In the genomic region with DNA sequence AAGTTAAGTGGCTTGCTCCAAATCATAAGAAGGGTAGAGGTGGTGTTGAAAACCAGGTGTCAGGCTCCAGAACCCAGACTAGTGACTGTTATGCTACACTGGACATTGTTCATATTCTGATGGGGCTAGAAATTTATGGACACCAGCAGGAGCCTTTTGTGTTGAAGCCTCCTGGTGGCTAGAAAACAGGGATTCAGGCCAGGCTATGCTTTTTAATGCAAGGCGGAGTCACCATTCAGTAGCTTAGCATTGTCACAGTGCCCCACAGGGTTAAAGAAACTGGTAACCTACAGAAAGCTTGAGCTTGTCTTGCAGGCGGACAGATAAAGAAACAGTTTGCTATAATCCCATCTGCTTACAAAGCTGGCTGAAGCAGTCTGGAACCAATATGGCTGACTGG, we compare ENCODE assay signal across 19 cellular contexts. TPM values are rescaled to one million over a fixed set of nuclear protein-coding genes. Genes with fewer than 3 reads are reported as not detected.
DNase-seq lines count a peak whose midpoint lies in the region; ATAC-seq and TF ChIP-seq lines count a peak whose summit lies in the region.
"Had no signal": no experiment of that assay in that cellular context is flagged by ENCODE, and none has a peak within 500 bp of the region (broad histone marks: within the 10 kb centered on the region; RNA-seq: fewer than 3 reads in every experiment).

No MANE protein-coding gene starts in this region.

- DNase-seq in DMS153 treated with DMSO at 0.1 percent for 48 hours (lab: John Stamatoyannopoulos, UW; ENCODE audit: unreplicated experiment) (peak; percentile 21), HEK293T (ENCODE audit: extremely low spot score) (peak; percentile 40), WTC11 (ENCODE audit: low spot score) (no peak), iPS-NIHi7 (ENCODE audit: extremely low spot score) (peak; percentile 28), DMS79 treated with DMSO at 0.1 percent for 48 hours (lab: John Stamatoyannopoulos, UW) (no peak)
- no peak for DNase-seq in stimulated activated effector memory CD8-positive, alpha-beta T cell treated with anti-CD3 and anti-CD28 coated beads, Interleukin-12 subunit alpha, Interleukin-12 subunit beta, amount 100 ng/mL, for 72 hours (ENCODE audit: low spot score in 2 of 2)
- no peak for DNase-seq in naive thymus-derived CD4-positive, alpha-beta T cell
- DNase-seq: activated B cell treated with CpG ODN at 0.5 μM for 24 hours; NCI-H2029; NCI-H774; spleen; stimulated activated naive B cell treated with anti-CD40 and anti-IgM and Interleukin-4, amounts not matched to agents 10 μg/mL and 1 μg/mL and 100 μg/mL, for 72 hours; T-cell; trophoblast cell had no signal

- no peaks in the 10 kb centered on the region for H3K9me3 Mint-ChIP-seq in WTC11
- H3K9me3 Mint-ChIP-seq in stimulated activated effector memory CD8-positive, alpha-beta T cell treated with anti-CD3 and anti-CD28 coated beads, Interleukin-12 subunit alpha, Interleukin-12 subunit beta, amount 100 ng/mL, for 72 hours: no peaks in the 10 kb centered on the region
- H3K9me3 Mint-ChIP-seq in naive thymus-derived CD4-positive, alpha-beta T cell: no peaks in the 10 kb centered on the region
- H3K9me3 Mint-ChIP-seq: activated B cell treated with CpG ODN at 0.5 μM for 24 hours; activated T-helper 2 cell treated with anti-CD3 and anti-CD28 coated beads, Interferon-gamma antibody, Interleukin-2, Interleukin-4, amounts not matched to agents 10 μg/mL and 5 μg/mL and 100 μg/mL, durations not matched to agents 14 hours and 24 hours and 36 hours; central memory CD8-positive, alpha-beta T cell; stimulated activated naive B cell treated with anti-CD40 and anti-IgM and Interleukin-4, amounts not matched to agents 10 μg/mL and 1 μg/mL and 100 μg/mL, for 72 hours; T-cell had no signal

- CTCF ChIA-PET in HEK293T (lab: Yijun Ruan, JAX) (no interaction called here), WTC11 (lab: Charles Lee) (interaction anchor here (0.5 to 1.4 kb wide), 9 partner anchors 11 to 363 kb away, joined by 3 to 8 read pairs (median 3); no protein-coding TSS in a partner anchor)
- CTCF ChIA-PET in naive thymus-derived CD4-positive, alpha-beta T cell (lab: Charles Lee): no interaction called here

- H3K27me3 Mint-ChIP-seq in WTC11 (ENCODE audit: low read depth): peaks cover 52% of the 10 kb centered on the region
- peaks cover 0 to 10% (median 4%) of the 10 kb centered on the region in 5 donors for H3K27me3 Mint-ChIP-seq in naive thymus-derived CD4-positive, alpha-beta T cell

- POLR2A ChIA-PET in HEK293T (lab: Yijun Ruan, JAX): no interaction called here
- POLR2A ChIA-PET in WTC11 (lab: Charles Lee): no interaction called here
- POLR2A ChIA-PET in naive thymus-derived CD4-positive, alpha-beta T cell (lab: Charles Lee): no interaction called here

- H3K36me3 ChIP-seq in naive thymus-derived CD4-positive, alpha-beta T cell (ENCODE audit: control insufficient read depth in 2 of 3, insufficient read depth in 3 of 3, low read length in 3 of 3): no peaks in the 10 kb centered on the region
- H3K36me3 ChIP-seq: gastroesophageal sphincter, spleen had no signal

- no peak overlapping the region for H3K27ac ChIP-seq in naive thymus-derived CD4-positive, alpha-beta T cell (ENCODE audit: low read depth, low read length)
- H3K27ac ChIP-seq: C4-2B, gastroesophageal sphincter, spleen had no signal

- TF ChIP-seq CTCF in WTC11 (IDR thresholded peaks at IDR 0.05): no peak

- H3K4me3 ChIP-seq in naive thymus-derived CD4-positive, alpha-beta T cell (ENCODE audit: low read length): no peak overlapping the region
- H3K4me3 ChIP-seq: gastroesophageal sphincter, spleen had no signal

- no peaks in the 10 kb centered on the region for H3K9me3 ChIP-seq in naive thymus-derived CD4-positive, alpha-beta T cell (ENCODE audit: control insufficient read depth in 2 of 3, low read length in 3 of 3)
- H3K9me3 ChIP-seq: gastroesophageal sphincter, spleen had no signal

- H3K36me3 Mint-ChIP-seq in WTC11: no peaks in the 10 kb centered on the region
- no peaks in the 10 kb centered on the region for H3K36me3 Mint-ChIP-seq in stimulated activated effector memory CD8-positive, alpha-beta T cell treated with anti-CD3 and anti-CD28 coated beads, Interleukin-12 subunit alpha, Interleukin-12 subunit beta, amount 100 ng/mL, for 72 hours
- H3K36me3 Mint-ChIP-seq in naive thymus-derived CD4-positive, alpha-beta T cell: peaks cover 0 to 4% (median 0%) of the 10 kb centered on the region in 5 donors
- H3K36me3 Mint-ChIP-seq: stimulated activated naive B cell treated with anti-CD40 and anti-IgM and Interleukin-4, amounts not matched to agents 10 μg/mL and 1 μg/mL and 100 μg/mL, for 72 hours; T-cell had no signal

- H3K4me3 Mint-ChIP-seq in WTC11: no peak overlapping the region
- no peak overlapping the region for H3K4me3 Mint-ChIP-seq in stimulated activated effector memory CD8-positive, alpha-beta T cell treated with anti-CD3 and anti-CD28 coated beads, Interleukin-12 subunit alpha, Interleukin-12 subunit beta, amount 100 ng/mL, for 72 hours
- H3K4me3 Mint-ChIP-seq in naive thymus-derived CD4-positive, alpha-beta T cell: no peak overlapping the region
- H3K4me3 Mint-ChIP-seq: activated B cell treated with CpG ODN at 0.5 μM for 24 hours; central memory CD8-positive, alpha-beta T cell; stimulated activated naive B cell treated with anti-CD40 and anti-IgM and Interleukin-4, amounts not matched to agents 10 μg/mL and 1 μg/mL and 100 μg/mL, for 72 hours; T-cell had no signal

- intact Hi-C loops in naive thymus-derived CD4-positive, alpha-beta T cell (cut with micrococcal nuclease): no loop called here

- peak; percentile 46 for ATAC-seq in WTC11
- ATAC-seq in stimulated activated effector memory CD8-positive, alpha-beta T cell treated with anti-CD3 and anti-CD28 coated beads, Interleukin-12 subunit alpha, Interleukin-12 subunit beta, amount 100 ng/mL, for 72 hours: no peak
- ATAC-seq in naive thymus-derived CD4-positive, alpha-beta T cell: no peak
- ATAC-seq: gastroesophageal sphincter; stimulated activated naive B cell treated with anti-CD40 and anti-IgM and Interleukin-4, amounts not matched to agents 10 μg/mL and 1 μg/mL and 100 μg/mL, for 72 hours; T-cell had no signal

- H3K4me1 Mint-ChIP-seq in WTC11: peaks cover 24% of the 10 kb centered on the region
- no peaks in the 10 kb centered on the region for H3K4me1 Mint-ChIP-seq in stimulated activated effector memory CD8-positive, alpha-beta T cell treated with anti-CD3 and anti-CD28 coated beads, Interleukin-12 subunit alpha, Interleukin-12 subunit beta, amount 100 ng/mL, for 72 hours
- no peaks in the 10 kb centered on the region for H3K4me1 Mint-ChIP-seq in naive thymus-derived CD4-positive, alpha-beta T cell
- H3K4me1 Mint-ChIP-seq: activated B cell treated with CpG ODN at 0.5 μM for 24 hours; central memory CD8-positive, alpha-beta T cell; stimulated activated naive B cell treated with anti-CD40 and anti-IgM and Interleukin-4, amounts not matched to agents 10 μg/mL and 1 μg/mL and 100 μg/mL, for 72 hours; T-cell had no signal

- H3K4me1 ChIP-seq in naive thymus-derived CD4-positive, alpha-beta T cell (ENCODE audit: control insufficient read depth in 2 of 2, insufficient read depth in 2 of 2, low read length in 2 of 2): no peaks in the 10 kb centered on the region
- H3K4me1 ChIP-seq: spleen had no signal

- no peaks in the 10 kb centered on the region for H3K27me3 ChIP-seq in naive thymus-derived CD4-positive, alpha-beta T cell (ENCODE audit: control insufficient read depth in 2 of 2, insufficient read depth in 2 of 2, low read length in 2 of 2)
- H3K27me3 ChIP-seq: gastroesophageal sphincter, spleen had no signal

- H3K27ac Mint-ChIP-seq in WTC11: no peak overlapping the region
- H3K27ac Mint-ChIP-seq in stimulated activated effector memory CD8-positive, alpha-beta T cell treated with anti-CD3 and anti-CD28 coated beads, Interleukin-12 subunit alpha, Interleukin-12 subunit beta, amount 100 ng/mL, for 72 hours: no peak overlapping the region
- H3K27ac Mint-ChIP-seq in naive thymus-derived CD4-positive, alpha-beta T cell: no peak overlapping the region
- H3K27ac Mint-ChIP-seq: activated B cell treated with CpG ODN at 0.5 μM for 24 hours; activated T-helper 2 cell treated with anti-CD3 and anti-CD28 coated beads, Interferon-gamma antibody, Interleukin-2, Interleukin-4, amounts not matched to agents 10 μg/mL and 5 μg/mL and 100 μg/mL, durations not matched to agents 14 hours and 24 hours and 36 hours; progenitor cell of endocrine pancreas; stimulated activated naive B cell treated with anti-CD40 and anti-IgM and Interleukin-4, amounts not matched to agents 10 μg/mL and 1 μg/mL and 100 μg/mL, for 72 hours; T-cell had no signal

TF ChIP-seq in HEK293T, 16 proteins besides CTCF, POLR2A, EP300 and RAD21:
- no peak for TF ChIP-seq LEF1 (IDR thresholded peaks at IDR 0.05; ENCODE audit: borderline replicate concordance)
- no peak for TF ChIP-seq FOXK2 (IDR thresholded peaks at IDR 0.05)
- TF ChIP-seq HDGF (IDR thresholded peaks at IDR 0.05; ENCODE audit: borderline replicate concordance): no peak
- no peak for TF ChIP-seq CTBP1 (IDR thresholded peaks at IDR 0.05; ENCODE audit: borderline replicate concordance)
- no peak for TF ChIP-seq SP1 (IDR thresholded peaks at IDR 0.05)
- no peak for TF ChIP-seq SUZ12 (IDR thresholded peaks at IDR 0.05)
- TF ChIP-seq NFRKB (IDR thresholded peaks at IDR 0.05): no peak
- TF ChIP-seq ARNT (IDR thresholded peaks at IDR 0.05): no peak

TF ChIP-seq in WTC11, 78 proteins besides CTCF, POLR2A, EP300 and RAD21 (continues in another document):
- TF ChIP-seq, protein P1, sequence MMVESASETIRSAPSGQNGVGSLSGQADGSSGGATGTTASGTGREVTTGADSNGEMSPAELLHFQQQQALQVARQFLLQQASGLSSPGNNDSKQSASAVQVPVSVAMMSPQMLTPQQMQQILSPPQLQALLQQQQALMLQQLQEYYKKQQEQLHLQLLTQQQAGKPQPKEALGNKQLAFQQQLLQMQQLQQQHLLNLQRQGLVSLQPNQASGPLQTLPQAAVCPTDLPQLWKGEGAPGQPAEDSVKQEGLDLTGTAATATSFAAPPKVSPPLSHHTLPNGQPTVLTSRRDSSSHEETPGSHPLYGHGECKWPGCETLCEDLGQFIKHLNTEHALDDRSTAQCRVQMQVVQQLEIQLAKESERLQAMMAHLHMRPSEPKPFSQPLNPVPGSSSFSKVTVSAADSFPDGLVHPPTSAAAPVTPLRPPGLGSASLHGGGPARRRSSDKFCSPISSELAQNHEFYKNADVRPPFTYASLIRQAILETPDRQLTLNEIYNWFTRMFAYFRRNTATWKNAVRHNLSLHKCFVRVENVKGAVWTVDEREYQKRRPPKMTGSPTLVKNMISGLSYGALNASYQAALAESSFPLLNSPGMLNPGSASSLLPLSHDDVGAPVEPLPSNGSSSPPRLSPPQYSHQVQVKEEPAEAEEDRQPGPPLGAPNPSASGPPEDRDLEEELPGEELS (CRISPR knock-in tag; IDR thresholded peaks at IDR 0.05): no peak

RNA-seq across cellular contexts. Expression of a gene that starts 23.0 kb away (rescaled TPM):
- 75.1 to 81.8 TPM (median 77.3 TPM) in 3 replicates for total RNA-seq in WTC11 (2021)
- 1 to 10 TPM in 2 of 5 experiments, under 1 TPM in 2, not detected in 1; 0.13 to 4.3 (median 1.4) TPM for total RNA-seq in naive thymus-derived CD4-positive, alpha-beta T cell
- polyA plus RNA-seq in naive thymus-derived CD4-positive, alpha-beta T cell: 1 to 10 TPM in 1 of 2 donors, under 1 TPM in 1; 0.78 to 1.3 TPM

Comparison
In these comparisons a context has a peak if more than half of its experiments do, and no peak if none do; other contexts are left out.
1. DNase-seq: peak in DMS153 treated with DMSO at 0.1 percent for 48 hours (single experiment), HEK293T (single experiment) and iPS-NIHi7 (single experiment); none in WTC11 (single experiment), stimulated activated effector memory CD8-positive, alpha-beta T cell treated with anti-CD3 and anti-CD28 coated beads, Interleukin-12 subunit alpha, Interleukin-12 subunit beta, amount 100 ng/mL, for 72 hours (0 of 2), naive thymus-derived CD4-positive, alpha-beta T cell (0 of 9) and DMS79 treated with DMSO at 0.1 percent for 48 hours (single experiment).
2. RNA of a gene that starts 23.0 kb away (total RNA-seq): 75.1 to 81.8 TPM in WTC11; 0.13 to 4.3 TPM in naive thymus-derived CD4-positive, alpha-beta T cell; every median in the first group is over 10 times any median in the second.